8 cellular contexts compared by ENCODE assay signal in the genomic region with DNA sequence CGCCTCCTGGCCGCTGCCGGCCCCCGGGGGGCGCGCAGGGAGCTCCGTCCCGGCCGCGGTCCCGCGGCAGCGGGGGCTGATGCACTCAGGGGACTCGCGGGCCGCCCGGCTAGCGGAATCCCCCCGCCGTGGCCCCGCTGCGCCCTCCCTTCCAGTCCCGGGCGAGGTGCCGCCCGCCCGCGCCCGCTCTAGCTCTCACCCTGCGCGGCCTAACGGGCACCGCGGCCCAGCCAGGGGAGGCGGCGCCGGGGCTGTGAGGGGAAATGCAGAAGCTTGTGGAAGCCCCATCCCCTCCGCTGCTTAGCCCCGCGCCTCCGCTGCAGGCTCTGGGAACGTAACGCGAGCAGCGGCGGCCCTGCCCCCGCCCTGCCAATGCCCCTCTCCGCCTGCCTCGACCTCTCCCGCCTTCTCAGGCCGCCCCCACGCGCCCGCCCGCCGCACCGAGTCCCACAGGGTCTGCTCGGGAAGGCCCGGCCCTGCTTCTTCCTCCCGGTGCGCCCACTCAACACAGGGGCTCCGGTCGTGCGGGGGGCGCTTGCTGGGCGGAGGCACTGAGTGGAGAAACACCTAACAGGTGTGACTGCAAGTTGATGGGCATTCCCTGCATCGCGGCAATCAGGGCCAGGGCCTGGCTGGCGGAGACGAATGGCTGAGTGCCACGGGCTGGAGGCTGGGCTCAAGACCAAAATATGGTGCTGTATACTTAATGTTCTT. TPM values are rescaled to one million over a fixed set of nuclear protein-coding genes. Genes with fewer than 3 reads are reported as not detected.
DNase-seq lines count a peak whose midpoint lies in the region; ATAC-seq, FAIRE-seq and TF ChIP-seq lines count a peak whose summit lies in the region.

No MANE protein-coding gene starts in this region.

- CTCF ChIA-PET in naive thymus-derived CD4-positive, alpha-beta T cell (lab: Charles Lee): no interaction called here
- CTCF ChIA-PET in activated CD4-positive, alpha-beta memory T cell treated with anti-CD3 and anti-CD28 coated beads, Interleukin-2, amount 10 ng/mL, durations not matched to agents 7 days and 5 days (lab: Charles Lee): no interaction called here

- peaks cover 0 to 4% (median 0%) of the 10 kb centered on the region in 5 donors for H3K36me3 Mint-ChIP-seq in naive thymus-derived CD4-positive, alpha-beta T cell
- H3K36me3 Mint-ChIP-seq in activated CD4-positive, alpha-beta memory T cell treated with anti-CD3 and anti-CD28 coated beads, Interleukin-2, amount 10 ng/mL, durations not matched to agents 7 days and 5 days (ENCODE audit: low read depth): no peaks in the 10 kb centered on the region

- DNase-seq in LNCaP clone FGC (ENCODE audit: low read depth): peak; percentile 43
- DNase-seq in urothelium cell line (ENCODE audit: low spot score): peak; percentile 4
- no peak for DNase-seq in naive thymus-derived CD4-positive, alpha-beta T cell
- DNase-seq in activated CD4-positive, alpha-beta memory T cell treated with anti-CD3 and anti-CD28 coated beads, Interleukin-2, amount 10 ng/mL, durations not matched to agents 7 days and 5 days: no peak
- no peak for DNase-seq in effector CD8-positive, alpha-beta T cell (lab: John Stamatoyannopoulos, UW)

- H3K27ac Mint-ChIP-seq in naive thymus-derived CD4-positive, alpha-beta T cell: no peak overlapping the region
- no peak overlapping the region for H3K27ac Mint-ChIP-seq in activated CD4-positive, alpha-beta memory T cell treated with anti-CD3 and anti-CD28 coated beads, Interleukin-2, amount 10 ng/mL, durations not matched to agents 7 days and 5 days

- H3K9me3 ChIP-seq in ectodermal cell (ENCODE audit: control insufficient read depth, low read length) (no peaks in the 10 kb centered on the region), mesodermal cell (ENCODE audit: control insufficient read depth, low read length) (no peaks in the 10 kb centered on the region)
- H3K9me3 ChIP-seq in naive thymus-derived CD4-positive, alpha-beta T cell (ENCODE audit: control insufficient read depth in 2 of 3, low read length in 3 of 3): no peaks in the 10 kb centered on the region

- WGBS in ectodermal cell, 2 experiments: 3 to 5% methylated on average over 71 of the region's 71 CpGs
- 4% methylated on average over 56 to 61 of the region's 71 CpGs for WGBS in mesodermal cell (ENCODE audit: insufficient coverage in 2 of 2), 2 experiments

- H3K36me3 ChIP-seq in ectodermal cell (ENCODE audit: control insufficient read depth, insufficient read depth, low read length): no peaks in the 10 kb centered on the region
- H3K36me3 ChIP-seq in mesodermal cell (ENCODE audit: control insufficient read depth, insufficient read depth, low read length): no peaks in the 10 kb centered on the region
- no peaks in the 10 kb centered on the region for H3K36me3 ChIP-seq in naive thymus-derived CD4-positive, alpha-beta T cell (ENCODE audit: control insufficient read depth in 2 of 3, insufficient read depth in 3 of 3, low read length in 3 of 3)

- peaks cover 4 to 18% (median 7%) of the 10 kb centered on the region in 7 donors for H3K4me1 Mint-ChIP-seq in naive thymus-derived CD4-positive, alpha-beta T cell
- peaks cover 2% of the 10 kb centered on the region for H3K4me1 Mint-ChIP-seq in activated CD4-positive, alpha-beta memory T cell treated with anti-CD3 and anti-CD28 coated beads, Interleukin-2, amount 10 ng/mL, durations not matched to agents 7 days and 5 days

- TF ChIP-seq CTCF in LNCaP clone FGC (IDR thresholded peaks at IDR 0.05; ENCODE audit: control insufficient read depth, extremely low read depth, insufficient read depth): no peak

- FAIRE-seq in urothelium cell line (lab: Jason Lieb, UNC): no peak

- H3K4me1 ChIP-seq in ectodermal cell (ENCODE audit: control insufficient read depth, insufficient read depth, low read length): peaks cover 7% of the 10 kb centered on the region
- H3K4me1 ChIP-seq in mesodermal cell (ENCODE audit: control insufficient read depth, insufficient read depth, low read length, poor library complexity, severe bottlenecking): peaks cover 4% of the 10 kb centered on the region
- H3K4me1 ChIP-seq in naive thymus-derived CD4-positive, alpha-beta T cell (ENCODE audit: control insufficient read depth in 2 of 2, insufficient read depth in 2 of 2, low read length in 2 of 2): no peaks in the 10 kb centered on the region

- POLR2A ChIA-PET in naive thymus-derived CD4-positive, alpha-beta T cell (lab: Charles Lee): no interaction called here
- POLR2A ChIA-PET in activated CD4-positive, alpha-beta memory T cell treated with anti-CD3 and anti-CD28 coated beads, Interleukin-2, amount 10 ng/mL, durations not matched to agents 7 days and 5 days (lab: Charles Lee): no interaction called here

- H3K4me3 ChIP-seq in LNCaP clone FGC (ENCODE audit: low read depth, low read length) (no peak overlapping the region), ectodermal cell (ENCODE audit: insufficient read depth, low read depth, low read length) (peak overlapping the region; percentile 61), mesodermal cell (ENCODE audit: extremely low read depth, insufficient read depth, low read length, poor library complexity, severe bottlenecking) (peak overlapping the region; percentile 57)
- no peak overlapping the region for H3K4me3 ChIP-seq in naive thymus-derived CD4-positive, alpha-beta T cell (ENCODE audit: low read length)

- peaks cover 0 to 8% (median 3%) of the 10 kb centered on the region in 11 donors for H3K9me3 Mint-ChIP-seq in naive thymus-derived CD4-positive, alpha-beta T cell
- H3K9me3 Mint-ChIP-seq in activated CD4-positive, alpha-beta memory T cell treated with anti-CD3 and anti-CD28 coated beads, Interleukin-2, amount 10 ng/mL, durations not matched to agents 7 days and 5 days: no peaks in the 10 kb centered on the region

- peaks cover 44% of the 10 kb centered on the region for H3K27me3 ChIP-seq in ectodermal cell (ENCODE audit: control insufficient read depth, insufficient read depth, low read length, poor library complexity, severe bottlenecking)
- H3K27me3 ChIP-seq in naive thymus-derived CD4-positive, alpha-beta T cell (ENCODE audit: control insufficient read depth in 2 of 2, insufficient read depth in 2 of 2, low read length in 2 of 2): peaks cover 4 to 5% of the 10 kb centered on the region in 2 donors

- no peak overlapping the region for H3K27ac ChIP-seq in ectodermal cell (ENCODE audit: insufficient read depth, low read depth, low read length, poor library complexity, severe bottlenecking)
- no peak overlapping the region for H3K27ac ChIP-seq in mesodermal cell (ENCODE audit: low read depth, low read length, severe bottlenecking)
- no peak overlapping the region for H3K27ac ChIP-seq in naive thymus-derived CD4-positive, alpha-beta T cell (ENCODE audit: low read depth, low read length)

- ATAC-seq in GM18909 (IDR thresholded peaks at IDR 0.05; ENCODE audit: poor library complexity, unreplicated experiment): peak; percentile 39
- ATAC-seq in naive thymus-derived CD4-positive, alpha-beta T cell: no peak

- H3K27me3 Mint-ChIP-seq in naive thymus-derived CD4-positive, alpha-beta T cell: peaks cover 55 to 81% (median 61%) of the 10 kb centered on the region in 5 donors
- H3K27me3 Mint-ChIP-seq in activated CD4-positive, alpha-beta memory T cell treated with anti-CD3 and anti-CD28 coated beads, Interleukin-2, amount 10 ng/mL, durations not matched to agents 7 days and 5 days: peaks cover 42% of the 10 kb centered on the region

- H3K4me3 Mint-ChIP-seq in naive thymus-derived CD4-positive, alpha-beta T cell: peak overlapping the region in 4 of 10 donors; percentile 15 to 65 (median 46)
- H3K4me3 Mint-ChIP-seq in activated CD4-positive, alpha-beta memory T cell treated with anti-CD3 and anti-CD28 coated beads, Interleukin-2, amount 10 ng/mL, durations not matched to agents 7 days and 5 days: no peak overlapping the region

- intact Hi-C loops in naive thymus-derived CD4-positive, alpha-beta T cell (cut with micrococcal nuclease): no loop called here

RNA-seq across cellular contexts. Expression of gene TMEM229A, which starts 0.4 kb away (rescaled TPM):
- 0.61 TPM for polyA plus RNA-seq in ectodermal cell (2013, experiment 1 of 4)
- 0.11 TPM for polyA plus RNA-seq in ectodermal cell (2013, experiment 2 of 4)
- polyA plus RNA-seq in ectodermal cell (2013, experiment 3 of 4): 0.32 TPM
- 0.49 TPM for polyA plus RNA-seq in ectodermal cell (2013, experiment 4 of 4)
- 5.9 TPM for polyA plus RNA-seq in mesodermal cell (2013, experiment 1 of 2)
- 5.2 TPM for polyA plus RNA-seq in mesodermal cell (2013, experiment 2 of 2)
- total RNA-seq in naive thymus-derived CD4-positive, alpha-beta T cell: not detected
- not detected for polyA plus RNA-seq in naive thymus-derived CD4-positive, alpha-beta T cell
- total RNA-seq in activated CD4-positive, alpha-beta memory T cell treated with anti-CD3 and anti-CD28 coated beads, Interleukin-2, amount 10 ng/mL, durations not matched to agents 7 days and 5 days: not detected

Comparison
In these comparisons a context has a peak if more than half of its experiments do, and no peak if none do; other contexts are left out.
1. DNase-seq: peak in LNCaP clone FGC (single experiment) and urothelium cell line (single experiment); none in naive thymus-derived CD4-positive, alpha-beta T cell (0 of 9), activated CD4-positive, alpha-beta memory T cell treated with anti-CD3 and anti-CD28 coated beads, Interleukin-2, amount 10 ng/mL, durations not matched to agents 7 days and 5 days (single experiment) and effector CD8-positive, alpha-beta T cell (single experiment).
2. H3K4me3 ChIP-seq: peak in ectodermal cell (single experiment) and mesodermal cell (single experiment); none in LNCaP clone FGC (single experiment) and naive thymus-derived CD4-positive, alpha-beta T cell (single experiment).